8 cellular contexts compared by ENCODE assay signal in genomic region chr1:21594935-21595897, GRCh38.
DNase-seq lines count a peak whose midpoint lies in the region; ATAC-seq lines count a peak whose summit lies in the region.

No MANE protein-coding gene starts in this region.

- H3K4me1 ChIP-seq in CD8-positive, alpha-beta memory T cell (ENCODE audit: insufficient read depth, low read length) = no peaks in the 10 kb centered on the region

- no peak overlapping the region for H3K4me3 ChIP-seq in CD8-positive, alpha-beta memory T cell (ENCODE audit: low read length)

- H3K4me3 Mint-ChIP-seq in CD8-positive, alpha-beta memory T cell = no peak overlapping the region

- no peaks in the 10 kb centered on the region for H3K27me3 ChIP-seq in CD8-positive, alpha-beta memory T cell (ENCODE audit: insufficient read depth, low read length, poor library complexity, severe bottlenecking)

- CTCF ChIA-PET in CD8-positive, alpha-beta memory T cell (lab: Charles Lee) = no interaction called here

- no peaks in the 10 kb centered on the region for H3K9me3 ChIP-seq in CD8-positive, alpha-beta memory T cell (ENCODE audit: low read length)

- DNase-seq in NOMO-1 treated with DMSO at 0.1 percent for 48 hours (lab: John Stamatoyannopoulos, UW; ENCODE audit: unreplicated experiment) (peak; percentile 59), NOMO-1 treated with dmso at 0.1 percent for 144 hours (lab: John Stamatoyannopoulos, UW; ENCODE audit: unreplicated experiment) (no peak), NCI-H345 treated with DMSO at 0.1 percent for 48 hours (lab: John Stamatoyannopoulos, UW; ENCODE audit: unreplicated experiment) (peak; percentile 1), fibroblast of the conjunctiva (ENCODE audit: low read depth) (peak; percentile 18), pons (ENCODE audit: low spot score) (peak; percentile 14)
- DNase-seq in activated CD8-positive, alpha-beta memory T cell treated with anti-CD3 and anti-CD28 coated beads, Interleukin-2, amount 50 U/mL, for 48 hours = peak; percentile 89
- no peak for DNase-seq in CD8-positive, alpha-beta memory T cell

- H3K27ac ChIP-seq in CD8-positive, alpha-beta memory T cell (ENCODE audit: low read depth, low read length) = no peak overlapping the region

- no peak for ATAC-seq in HG02571 (IDR thresholded peaks at IDR 0.05; ENCODE audit: unreplicated experiment)

- POLR2A ChIA-PET in CD8-positive, alpha-beta memory T cell (lab: Charles Lee) = no interaction called here

- no peaks in the 10 kb centered on the region for H3K36me3 ChIP-seq in CD8-positive, alpha-beta memory T cell (ENCODE audit: insufficient read depth, low read length)

- no peak overlapping the region for H3K27ac Mint-ChIP-seq in CD8-positive, alpha-beta memory T cell

- no peaks in the 10 kb centered on the region for H3K36me3 Mint-ChIP-seq in CD8-positive, alpha-beta memory T cell

- peaks cover 0 to 4% (median 0%) of the 10 kb centered on the region in 3 donors for H3K4me1 Mint-ChIP-seq in CD8-positive, alpha-beta memory T cell

- H3K27me3 Mint-ChIP-seq in CD8-positive, alpha-beta memory T cell = peaks cover 0 to 25% of the 10 kb centered on the region in 2 donors

- H3K9me3 Mint-ChIP-seq in CD8-positive, alpha-beta memory T cell = no peaks in the 10 kb centered on the region

Comparison
In these comparisons a context has a peak if more than half of its experiments do, and no peak if none do; other contexts are left out.
1. DNase-seq: peak in NOMO-1 treated with DMSO at 0.1 percent for 48 hours (single experiment), NCI-H345 treated with DMSO at 0.1 percent for 48 hours (single experiment), activated CD8-positive, alpha-beta memory T cell treated with anti-CD3 and anti-CD28 coated beads, Interleukin-2, amount 50 U/mL, for 48 hours (single experiment), fibroblast of the conjunctiva (single experiment) and pons (single experiment); none in NOMO-1 treated with dmso at 0.1 percent for 144 hours (single experiment) and CD8-positive, alpha-beta memory T cell (0 of 5).